In genomic region chr9:132341177-132341840, GRCh38 we compare ENCODE assay signal across 23 cellular contexts. TPM values are rescaled to one million over a fixed set of nuclear protein-coding genes. Genes with fewer than 3 reads are reported as not detected.
DNase-seq lines count a peak whose midpoint lies in the region; ATAC-seq and TF ChIP-seq lines count a peak whose summit lies in the region.
"Had no signal": no experiment of that assay in that cellular context is flagged by ENCODE, and none has a peak within 500 bp of the region (broad histone marks: within the 10 kb centered on the region; RNA-seq: fewer than 3 reads in every experiment).

No MANE protein-coding gene starts in this region.

- no peak for TF ChIP-seq CTCF in chondrocyte (IDR thresholded peaks at IDR 0.05)

- no peak for ATAC-seq in stimulated activated effector memory CD8-positive, alpha-beta T cell treated with anti-CD3 and anti-CD28 coated beads, Interleukin-12 subunit alpha, Interleukin-12 subunit beta, amount 100 ng/mL, for 72 hours
- ATAC-seq: T-cell had no signal

- H3K27ac ChIP-seq in angular gyrus (ENCODE audit: low read depth, low read length) = peak overlapping the region; percentile 50
- H3K27ac ChIP-seq: left ventricle myocardium inferior, Peyer's patch had no signal

- H3K4me1 Mint-ChIP-seq in stimulated activated effector memory CD8-positive, alpha-beta T cell treated with anti-CD3 and anti-CD28 coated beads, Interleukin-12 subunit alpha, Interleukin-12 subunit beta, amount 100 ng/mL, for 72 hours = peaks cover 10% of the 10 kb centered on the region
- H3K4me1 Mint-ChIP-seq in chondrocyte (ENCODE audit: low read depth) = no peaks in the 10 kb centered on the region
- H3K4me1 Mint-ChIP-seq: nephron had no signal

- DNase-seq in NCI-H2171 treated with DMSO at 0.1 percent for 48 hours (lab: John Stamatoyannopoulos, UW) = peak; percentile 44
- DNase-seq in NCI-H2171 (lab: John Stamatoyannopoulos, UW) = no peak
- DNase-seq in head of caudate nucleus = peak in 28 of 42 donors; percentile 12 to 77 (median 46)
- no peak for DNase-seq in stimulated activated effector memory CD8-positive, alpha-beta T cell treated with anti-CD3 and anti-CD28 coated beads, Interleukin-12 subunit alpha, Interleukin-12 subunit beta, amount 100 ng/mL, for 72 hours (ENCODE audit: low spot score in 2 of 2)
- DNase-seq in chondrocyte (ENCODE audit: low spot score) = no peak
- no peak for DNase-seq in NCI-H128 (lab: John Stamatoyannopoulos, UW; ENCODE audit: unreplicated experiment)
- no peak for DNase-seq in NCI-H2196 (lab: John Stamatoyannopoulos, UW; ENCODE audit: unreplicated experiment)
- DNase-seq: 8988T; activated CD4-positive, alpha-beta T cell treated with anti-CD3 and anti-CD28 coated beads for 1 hour; activated naive CD4-positive, alpha-beta T cell treated with Interleukin-2 at 50 U/mL for 16 hours; amniotic stem cell; DMS53; erythroblast; foreskin fibroblast; left ventricle myocardium inferior; NCI-H1417; NCI-H2081 treated with DMSO at 0.1 percent for 48 hours; NCI-H510A treated with DMSO at 0.1 percent for 48 hours; Peyer's patch; stimulated activated CD4-positive, alpha-beta T cell treated with anti-CD3 and anti-CD28 coated beads, Interleukin-15, amount 100 ng/mL, for 24 hours; T-cell had no signal

- H3K27ac Mint-ChIP-seq in stimulated activated effector memory CD8-positive, alpha-beta T cell treated with anti-CD3 and anti-CD28 coated beads, Interleukin-12 subunit alpha, Interleukin-12 subunit beta, amount 100 ng/mL, for 72 hours = peak overlapping the region; percentile 64
- no peak overlapping the region for H3K27ac Mint-ChIP-seq in chondrocyte (ENCODE audit: unreplicated experiment)
- H3K27ac Mint-ChIP-seq: nephron had no signal

- no peaks in the 10 kb centered on the region for H3K9me3 Mint-ChIP-seq in stimulated activated effector memory CD8-positive, alpha-beta T cell treated with anti-CD3 and anti-CD28 coated beads, Interleukin-12 subunit alpha, Interleukin-12 subunit beta, amount 100 ng/mL, for 72 hours
- H3K9me3 Mint-ChIP-seq in chondrocyte (ENCODE audit: low read depth) = no peaks in the 10 kb centered on the region
- H3K9me3 Mint-ChIP-seq: nephron, T-cell had no signal

- H3K4me3 Mint-ChIP-seq in stimulated activated effector memory CD8-positive, alpha-beta T cell treated with anti-CD3 and anti-CD28 coated beads, Interleukin-12 subunit alpha, Interleukin-12 subunit beta, amount 100 ng/mL, for 72 hours = no peak overlapping the region
- no peak overlapping the region for H3K4me3 Mint-ChIP-seq in chondrocyte (ENCODE audit: unreplicated experiment)
- H3K4me3 Mint-ChIP-seq: nephron, T-cell had no signal

- peaks cover 100% of the 10 kb centered on the region for H3K36me3 Mint-ChIP-seq in stimulated activated effector memory CD8-positive, alpha-beta T cell treated with anti-CD3 and anti-CD28 coated beads, Interleukin-12 subunit alpha, Interleukin-12 subunit beta, amount 100 ng/mL, for 72 hours
- peaks cover 43% of the 10 kb centered on the region for H3K36me3 Mint-ChIP-seq in chondrocyte (ENCODE audit: low read depth)

- intact Hi-C loops in head of caudate nucleus (cut with DNase I) = loop anchor here (10.0 kb wide), 1 partner anchor 57 kb away; no protein-coding TSS in a partner anchor

- H3K27me3 Mint-ChIP-seq in chondrocyte (ENCODE audit: low read depth) = no peaks in the 10 kb centered on the region
- H3K27me3 Mint-ChIP-seq: T-cell had no signal

RNA-seq across cellular contexts. Expression of gene SETX, which starts 13.5 kb away (rescaled TPM):
- 40.0 to 44.7 TPM (median 42.5 TPM) in 3 replicates for total RNA-seq in chondrocyte

Comparison
In these comparisons a context has a peak if more than half of its experiments do, and no peak if none do; other contexts are left out.
1. DNase-seq: peak in NCI-H2171 treated with DMSO at 0.1 percent for 48 hours (single experiment) and head of caudate nucleus (28 of 42); none in NCI-H2171 (single experiment), stimulated activated effector memory CD8-positive, alpha-beta T cell treated with anti-CD3 and anti-CD28 coated beads, Interleukin-12 subunit alpha, Interleukin-12 subunit beta, amount 100 ng/mL, for 72 hours (0 of 2), chondrocyte (single experiment), NCI-H128 (single experiment) and NCI-H2196 (single experiment).